Comparison of ENCODE assay signal across 16 cellular contexts in the genomic region with DNA sequence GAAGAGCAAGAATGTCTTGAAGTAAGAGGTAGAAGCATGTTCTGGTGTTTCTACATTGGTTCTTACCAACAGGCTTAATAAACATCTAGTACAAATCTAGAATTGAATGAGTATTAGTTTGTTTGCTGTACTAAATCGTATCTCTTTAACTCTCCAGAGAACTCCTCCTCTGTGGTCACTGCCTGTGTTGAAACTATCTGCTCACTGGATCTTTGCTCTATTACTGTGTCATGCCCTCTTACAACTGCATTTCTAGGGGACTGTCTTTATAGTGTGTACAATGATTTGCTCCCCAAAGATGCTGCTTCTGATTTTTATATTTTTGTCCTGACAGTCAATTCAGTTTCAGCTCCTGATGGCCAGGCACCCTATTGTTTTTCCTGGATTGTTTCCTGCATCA. TPM values are rescaled to one million over a fixed set of nuclear protein-coding genes. Genes with fewer than 3 reads are reported as not detected.
DNase-seq lines count a peak whose midpoint lies in the region; ATAC-seq and TF ChIP-seq lines count a peak whose summit lies in the region.
"Had no signal": no experiment of that assay in that cellular context is flagged by ENCODE, and none has a peak within 500 bp of the region (broad histone marks: within the 10 kb centered on the region; RNA-seq: fewer than 3 reads in every experiment).

No MANE protein-coding gene starts in this region.

- H3K4me2 ChIP-seq in GM23248 (ENCODE audit: unreplicated experiment) (no peak overlapping the region), IMR-90 (ENCODE audit: low read depth, low read length) (no peak overlapping the region)
- H3K4me2 ChIP-seq: BLaER1 had no signal

- CTCF ChIA-PET in IMR-90 (lab: Yijun Ruan, JAX), result no interaction called here

- H3K27me3 ChIP-seq in GM23248 (replicated peaks; ENCODE audit: insufficient read depth), result no peaks in the 10 kb centered on the region
- no peaks in the 10 kb centered on the region for H3K27me3 ChIP-seq in IMR-90 (ENCODE audit: control insufficient read depth, insufficient read depth, low read length)
- no peaks in the 10 kb centered on the region; the same call in 1 of the 2 replicates for H3K27me3 ChIP-seq in HAP-1 (ENCODE audit: low read depth)
- H3K27me3 ChIP-seq: BLaER1 had no signal

- no peaks in the 10 kb centered on the region for H3K9me3 ChIP-seq in GM23248 (ENCODE audit: low read depth)
- 0 out of 2 replicates have a peak, but pooled peaks cover 2% of the 10 kb centered on the region for H3K9me3 ChIP-seq in IMR-90 (ENCODE audit: control insufficient read depth, insufficient read depth, low read length)
- H3K9me3 ChIP-seq in HAP-1, result no peaks in the 10 kb centered on the region

- POLR2A ChIA-PET in IMR-90 (lab: Charles Lee; ENCODE audit: unreplicated experiment), result no interaction called here

- H3K9ac ChIP-seq in GM23248 (no peak overlapping the region), IMR-90 (ENCODE audit: low read depth, low read length) (no peak overlapping the region)
- H3K9ac ChIP-seq: BLaER1 had no signal

- peak overlapping the region; percentile 11 for H2BK120ac ChIP-seq in IMR-90 (ENCODE audit: low read depth, low read length)

- peaks cover 42% of the 10 kb centered on the region for H3F3A ChIP-seq in GM23248 (ENCODE audit: insufficient read depth)

- H3K18ac ChIP-seq in IMR-90 (ENCODE audit: low read depth, low read length), result no peak overlapping the region

- peaks cover 7% of the 10 kb centered on the region for H3K9me1 ChIP-seq in IMR-90 (ENCODE audit: insufficient read depth, low read length)

- TF ChIP-seq CTCF in IMR-90 (conservative IDR thresholded peaks at IDR 0.05; ENCODE audit: low read depth, low read length) (no peak), choroid plexus epithelial cell (conservative IDR thresholded peaks at IDR 0.05; ENCODE audit: low read depth, low read length) (no peak)

- peak; percentile 34 for DNase-seq in GM23248
- no peak for DNase-seq in IMR-90
- peak; percentile 39 for DNase-seq in choroid plexus epithelial cell (ENCODE audit: low read depth)
- DNase-seq in COLO829 (ENCODE audit: low spot score), result no peak
- DNase-seq in GDM1 (lab: John Stamatoyannopoulos, UW), result no peak
- no peak for DNase-seq in HAP-1 (ENCODE audit: low spot score in 2 of 2)
- DNase-seq: Calu3; CD4-positive, CD25-positive, alpha-beta regulatory T cell; CD8-positive, alpha-beta T cell; DMS53; DMS79 treated with DMSO at 0.1 percent for 48 hours; H7 had no signal

- no TSS peak for BruUV-seq in IMR-90 (replicated peaks; lab: Mats Ljungman, UMichigan)

- 0 out of 2 replicates have a peak overlapping the region, but pooled peaks have one; percentile 1 for H3K14ac ChIP-seq in IMR-90 (replicated peaks; ENCODE audit: low read depth, low read length)

- ATAC-seq in IMR-90 (ENCODE audit: low read depth) (no peak), GM19328 (IDR thresholded peaks at IDR 0.05; ENCODE audit: unreplicated experiment) (no peak)
- ATAC-seq: CD8-positive, alpha-beta T cell; GM12878 had no signal

- no peak for TF ChIP-seq RAD21 in IMR-90 (IDR thresholded peaks at IDR 0.05; ENCODE audit: low read length)

- 83 to 86% methylated on average over 1 of the region's 1 CpG for WGBS in GM23248 (ENCODE audit: low coverage in 1 of 2, low lambda C conversion rate in 2 of 2, missing lambda C conversion rate in 2 of 2), 2 experiments
- no CpG with 5 or more reads among the region's 1 CpG for WGBS in IMR-90 (ENCODE audit: extremely low coverage in 2 of 2, insufficient read length in 1 of 2), 2 experiments

- no peak overlapping the region for H2BK5ac ChIP-seq in IMR-90 (ENCODE audit: low read depth, low read length, poor library complexity, severe bottlenecking)

- no peak overlapping the region for H2AK5ac ChIP-seq in IMR-90 (ENCODE audit: low read depth, low read length)

- no peak overlapping the region for H4K5ac ChIP-seq in IMR-90 (ENCODE audit: low read depth, low read length)

- H3K79me1 ChIP-seq in IMR-90 (ENCODE audit: low read depth in 1 of 2, low read length in 2 of 2), result peaks cover 0 to 4% of the 10 kb centered on the region in 2 experiments; a peak in 1 of 4 replicates

- in situ Hi-C loops in GM23248 (cut with MboI) (no loop called here), IMR-90 (cut with MboI; ENCODE audit: low sequenced_read_pairs) (no loop called here), HAP-1 (cut with MboI; ENCODE audit: low sequenced_read_pairs) (no loop called here)

- H3K4me1 ChIP-seq in GM23248 (ENCODE audit: insufficient read depth), result peaks cover 49% of the 10 kb centered on the region
- H3K4me1 ChIP-seq in IMR-90 (ENCODE audit: control insufficient read depth, insufficient read depth, low read length), result peaks cover 12% of the 10 kb centered on the region
- no peaks in the 10 kb centered on the region for H3K4me1 ChIP-seq in HAP-1
- H3K4me1 ChIP-seq: BLaER1 had no signal

- no peaks in the 10 kb centered on the region for H4K20me1 ChIP-seq in GM23248 (ENCODE audit: insufficient read depth)
- no peaks in the 10 kb centered on the region for H4K20me1 ChIP-seq in IMR-90 (ENCODE audit: insufficient read depth, low read length)
- H4K20me1 ChIP-seq: BLaER1 had no signal

- dilution Hi-C loops in IMR-90 (cut with HindIII; ENCODE audit: low sequenced_read_pairs, unreplicated experiment), result no loop called here

- H3K36me3 ChIP-seq in GM23248 (ENCODE audit: low read depth) (no peaks in the 10 kb centered on the region), IMR-90 (ENCODE audit: control insufficient read depth, insufficient read depth, low read length) (no peaks in the 10 kb centered on the region), HAP-1 (replicated peaks) (no peaks in the 10 kb centered on the region)
- H3K36me3 ChIP-seq: BLaER1 had no signal

- peak overlapping the region; percentile 21; the same call in 1 of the 2 replicates for H3K4ac ChIP-seq in IMR-90 (ENCODE audit: low read depth, low read length)

- no peak for TF ChIP-seq POLR2A in IMR-90 (IDR thresholded peaks at IDR 0.05; ENCODE audit: low read depth, low read length)

- H3K9me2 ChIP-seq in GM23248 (ENCODE audit: insufficient read depth), result no peaks in the 10 kb centered on the region; the same call in 1 of the 2 replicates

- no peak overlapping the region for H4K91ac ChIP-seq in IMR-90 (ENCODE audit: insufficient read depth, low read depth, low read length)

- H2BK15ac ChIP-seq in IMR-90 (ENCODE audit: low read depth, low read length), result peak overlapping the region; percentile 11; the same call in 1 of the 3 replicates

- no peak overlapping the region for H3K56ac ChIP-seq in IMR-90 (ENCODE audit: extremely low read depth, insufficient read depth, low read length)

- peak overlapping the region; percentile 23; the same call in 1 of the 2 replicates for H2BK20ac ChIP-seq in IMR-90 (ENCODE audit: low read depth, low read length)

- no peak overlapping the region for H2AFZ ChIP-seq in GM23248
- H2AFZ ChIP-seq in IMR-90 (replicated peaks; ENCODE audit: low read length, poor library complexity), result no peak overlapping the region

- no peaks in the 10 kb centered on the region for H3K79me2 ChIP-seq in GM23248 (ENCODE audit: insufficient read depth)

- H4K8ac ChIP-seq in IMR-90 (ENCODE audit: low read depth in 2 of 2, low read length in 2 of 2), result no peak overlapping the region

- intact Hi-C loops in IMR-90 (cut with micrococcal nuclease), result no loop called here

- peak overlapping the region; percentile 52 for H3K27ac ChIP-seq in GM23248
- no peak overlapping the region for H3K27ac ChIP-seq in IMR-90 (ENCODE audit: insufficient read depth, low read length)
- H3K27ac ChIP-seq: BLaER1, C4-2B had no signal

- H3K23ac ChIP-seq in IMR-90 (ENCODE audit: low read depth, low read length), result no peak overlapping the region

- H2AK9ac ChIP-seq in IMR-90 (replicated peaks; ENCODE audit: low read depth, low read length, poor library complexity), result no peak overlapping the region

- H3K4me3 ChIP-seq in GM23248 (no peak overlapping the region), IMR-90 (ENCODE audit: insufficient read depth, low read depth, low read length) (no peak overlapping the region), choroid plexus epithelial cell (ENCODE audit: low read depth, low read length) (no peak overlapping the region), HAP-1 (no peak overlapping the region)
- H3K4me3 ChIP-seq: BLaER1, GM12878 had no signal

TF ChIP-seq in IMR-90, 13 proteins besides CTCF, POLR2A, EP300 and RAD21:
- TF ChIP-seq MAZ (IDR thresholded peaks at IDR 0.05; ENCODE audit: borderline replicate concordance, low read depth, low read length) (no peak), NFE2L2 (IDR thresholded peaks at IDR 0.05; ENCODE audit: low read depth, low read length) (no peak), MAFK (IDR thresholded peaks at IDR 0.05; ENCODE audit: low read depth, low read length) (no peak), SMC3 (IDR thresholded peaks at IDR 0.05; ENCODE audit: low read depth, low read length) (no peak), RCOR1 (IDR thresholded peaks at IDR 0.05; ENCODE audit: insufficient replicate concordance, low read length) (no peak), RFX5 (IDR thresholded peaks at IDR 0.05; ENCODE audit: low read depth, low read length) (no peak), CHD1 (IDR thresholded peaks at IDR 0.05; ENCODE audit: low read depth, low read length) (no peak), CEBPB (IDR thresholded peaks at IDR 0.05; ENCODE audit: low read depth, low read length) (no peak), MXI1 (IDR thresholded peaks at IDR 0.05; ENCODE audit: borderline replicate concordance, low read depth, low read length) (no peak)

RNA-seq across cellular contexts. Expression of gene E2F7, which starts 50.1 kb away (rescaled TPM):
- total RNA-seq in GM23248 (2014; rRNA removed; shearing (Covaris generic)), result 2.5 and 5.6 TPM in 2 replicates
- polyA plus RNA-seq in GM23248 (2016; fragmentation: Nextera tagmentation; extraction: Ambion mirVana), result 3.7 and 5.7 TPM in 2 replicates
- 8.1 and 10.3 TPM in 2 replicates for total RNA-seq in IMR-90 (2012; rRNA removed)
- polyA plus RNA-seq in IMR-90 (2012; rRNA removed), result 6.0 TPM in 2 replicates
- polyA plus RNA-seq in IMR-90 (2012; cell fraction: cytosol; rRNA removed), result 1.3 and 1.8 TPM in 2 replicates
- polyA plus RNA-seq in IMR-90 (2012; cell fraction: nucleus; rRNA removed; ENCODE audit: low replicate concordance), result 7.1 and 9.3 TPM in 2 replicates

Comparison
In these comparisons a context has a peak if more than half of its experiments do, and no peak if none do; other contexts are left out.
1. DNase-seq: peak in GM23248 (single experiment) and choroid plexus epithelial cell (single experiment); none in IMR-90 (single experiment), COLO829 (single experiment), GDM1 (single experiment) and HAP-1 (0 of 2).